1 cellular context compared by ENCODE assay signal in genomic region chr17:45429338-45430005, GRCh38.
TF ChIP-seq lines count a peak whose summit lies in the region.

No MANE protein-coding gene starts in this region.

TF ChIP-seq in HepG2, 621 proteins besides CTCF, POLR2A, EP300 and RAD21 (continued from another document and continues in another):
- 0 out of 2 replicates have a peak, but pooled peaks have one; percentile 34 for TF ChIP-seq ZBTB26 (CRISPR knock-in tag; IDR thresholded peaks at IDR 0.05; ENCODE audit: borderline replicate concordance)
- TF ChIP-seq KDM5B (CRISPR knock-in tag; IDR thresholded peaks at IDR 0.05; ENCODE audit: borderline replicate concordance) = 0 out of 2 replicates have a peak, but pooled peaks have one; percentile 35
- peak; percentile 76; the same call in 1 of the 2 replicates for TF ChIP-seq EZH2 (conservative IDR thresholded peaks at IDR 0.05; ENCODE audit: low read depth, low read length)
- TF ChIP-seq E2F2 (CRISPR knock-in tag; IDR thresholded peaks at IDR 0.05; ENCODE audit: borderline replicate concordance) = no peak
- TF ChIP-seq HMGXB4 (CRISPR knock-in tag; IDR thresholded peaks at IDR 0.05; ENCODE audit: borderline replicate concordance in 1 of 2, low read depth in 1 of 2) = peak in 1 of 2 experiments; percentile 60; a peak in 1 of 4 replicates
- peak; percentile 50; the same call in 1 of the 2 replicates for TF ChIP-seq SALL1 (CRISPR knock-in tag; IDR thresholded peaks at IDR 0.05)
- TF ChIP-seq PHF20 (CRISPR knock-in tag; IDR thresholded peaks at IDR 0.05) = 0 out of 2 replicates have a peak, but pooled peaks have one; percentile 15
- no peak for TF ChIP-seq RFX5 (IDR thresholded peaks at IDR 0.05; ENCODE audit: low read depth, low read length)
- 0 out of 2 replicates have a peak, but pooled peaks have one; percentile 13 for TF ChIP-seq ZMAT3 (CRISPR knock-in tag; conservative IDR thresholded peaks at IDR 0.05)
- TF ChIP-seq EED (CRISPR knock-in tag; IDR thresholded peaks at IDR 0.05) = 0 out of 2 replicates have a peak, but pooled peaks have one; percentile 25
- TF ChIP-seq ZNF260 (CRISPR knock-in tag; IDR thresholded peaks at IDR 0.05; ENCODE audit: borderline replicate concordance, low read depth) = no peak
- TF ChIP-seq ZNF512B (CRISPR knock-in tag; IDR thresholded peaks at IDR 0.05; ENCODE audit: borderline replicate concordance) = no peak
- 0 out of 2 replicates have a peak, but pooled peaks have one; percentile 41 for TF ChIP-seq ZNF343 (CRISPR knock-in tag; IDR thresholded peaks at IDR 0.05)
- no peak for TF ChIP-seq SNAPC2 (CRISPR knock-in tag; IDR thresholded peaks at IDR 0.05)
- TF ChIP-seq ZNF570 (CRISPR knock-in tag; IDR thresholded peaks at IDR 0.05; ENCODE audit: borderline replicate concordance) = no peak
- TF ChIP-seq ARID4A (CRISPR knock-in tag; IDR thresholded peaks at IDR 0.05; ENCODE audit: borderline replicate concordance) = peak; percentile 44; the same call in 1 of the 2 replicates
- TF ChIP-seq STAG1 (CRISPR knock-in tag; IDR thresholded peaks at IDR 0.05) = no peak
- TF ChIP-seq ZNF687 (CRISPR knock-in tag; IDR thresholded peaks at IDR 0.05) = peak; percentile 76
- no peak for TF ChIP-seq ZNF766 (CRISPR knock-in tag; IDR thresholded peaks at IDR 0.05; ENCODE audit: borderline replicate concordance)
- no peak for TF ChIP-seq ZNF292 (CRISPR knock-in tag; IDR thresholded peaks at IDR 0.05; ENCODE audit: borderline replicate concordance, low read depth)
- peak; percentile 56; the same call in 1 of the 2 replicates for TF ChIP-seq ZNF142 (CRISPR knock-in tag; IDR thresholded peaks at IDR 0.05)
- TF ChIP-seq HNRNPLL (IDR thresholded peaks at IDR 0.05; ENCODE audit: low read depth, low read length, poor library complexity, severe bottlenecking) = peak; percentile 76
- TF ChIP-seq TFDP1 (CRISPR knock-in tag; IDR thresholded peaks at IDR 0.05; ENCODE audit: borderline replicate concordance) = peak; percentile 27; the same call in 1 of the 2 replicates
- peak; percentile 98 for TF ChIP-seq ZNF777 (CRISPR knock-in tag; IDR thresholded peaks at IDR 0.05)
- TF ChIP-seq GABPB1 (CRISPR knock-in tag; IDR thresholded peaks at IDR 0.05) = 0 out of 2 replicates have a peak, but pooled peaks have one; percentile 38
- TF ChIP-seq ZFX (CRISPR knock-in tag; IDR thresholded peaks at IDR 0.05; ENCODE audit: low read depth) = peak; percentile 76
- peak; percentile 15; the same call in 1 of the 2 replicates for TF ChIP-seq ZNF274 (CRISPR knock-in tag; IDR thresholded peaks at IDR 0.05)
- TF ChIP-seq KDM2A (CRISPR knock-in tag; IDR thresholded peaks at IDR 0.05; ENCODE audit: borderline replicate concordance, low read depth) = peak; percentile 45; the same call in 1 of the 2 replicates
- TF ChIP-seq MAX (IDR thresholded peaks at IDR 0.05) = 0 out of 2 replicates have a peak, but pooled peaks have one; percentile 14
- TF ChIP-seq HDAC6 (IDR thresholded peaks at IDR 0.05; ENCODE audit: low read depth, low read length) = peak; percentile 85; the same call in 1 of the 2 replicates
